ENCODE assay signal across 1 cellular context in genomic region chr7:101728888-101729883, GRCh38.
A peak's percentile ranks its signal among the peaks of the same experiment; 100 is the strongest.
TF ChIP-seq lines count a peak whose summit lies in the region.

No MANE protein-coding gene starts in this region.

TF ChIP-seq in IMR-90, 13 proteins besides CTCF, POLR2A, EP300 and RAD21 (continued from another document):
- peak; percentile 28; the same call in 1 of the 2 replicates for TF ChIP-seq MAZ (IDR thresholded peaks at IDR 0.05; ENCODE audit: borderline replicate concordance, low read depth, low read length)
- TF ChIP-seq FOS (IDR thresholded peaks at IDR 0.05; ENCODE audit: low read depth, low read length), result peak; percentile 56
- TF ChIP-seq RCOR1 (IDR thresholded peaks at IDR 0.05; ENCODE audit: insufficient replicate concordance, low read length), result no peak
- TF ChIP-seq ELK1 (IDR thresholded peaks at IDR 0.05; ENCODE audit: borderline replicate concordance, low read depth, low read length), result no peak
- TF ChIP-seq CEBPB (IDR thresholded peaks at IDR 0.05; ENCODE audit: low read depth, low read length), result peak; percentile 70
